ENCODE assay signal across 1 cellular context in genomic region chr11:19970944-19971343, GRCh38.
A peak's percentile ranks its signal among the peaks of the same experiment; 100 is the strongest.
TF ChIP-seq lines count a peak whose summit lies in the region.

No MANE protein-coding gene starts in this region.

TF ChIP-seq in K562, 482 proteins besides CTCF, POLR2A, EP300 and RAD21 (continued from another document):
- TF ChIP-seq SFPQ (IDR thresholded peaks at IDR 0.05; ENCODE audit: low read depth, low read length) (no peak), TEAD4 (IDR thresholded peaks at IDR 0.05; ENCODE audit: low read length) (peak; percentile 37; the same call in 1 of the 2 replicates), TEAD4 (CRISPR knock-in tag; IDR thresholded peaks at IDR 0.05; ENCODE audit: borderline replicate concordance) (no peak), PRDM10 (IDR thresholded peaks at IDR 0.05; ENCODE audit: partially characterized antibody) (no peak), HOXB6 (CRISPR knock-in tag; IDR thresholded peaks at IDR 0.05; ENCODE audit: borderline replicate concordance) (no peak), DEAF1 (CRISPR knock-in tag; IDR thresholded peaks at IDR 0.05) (no peak), ILF3 (IDR thresholded peaks at IDR 0.05; ENCODE audit: borderline replicate concordance) (no peak), MYBL2 (IDR thresholded peaks at IDR 0.05; ENCODE audit: low read depth) (no peak), MYBL2 (CRISPR knock-in tag; IDR thresholded peaks at IDR 0.05; ENCODE audit: borderline replicate concordance) (no peak), RBM15 (IDR thresholded peaks at IDR 0.05; ENCODE audit: insufficient read depth, low read length) (no peak), HMG20B (CRISPR knock-in tag; IDR thresholded peaks at IDR 0.05) (no peak), SMARCA4 (IDR thresholded peaks at IDR 0.05) (0 out of 2 replicates have a peak, but pooled peaks have one; percentile 11), KDM4B (IDR thresholded peaks at IDR 0.05; ENCODE audit: borderline replicate concordance in 2 of 2, low read depth in 1 of 2) (no peak), CBFA2T2 (conservative IDR thresholded peaks at IDR 0.05) (0 out of 2 replicates have a peak, but pooled peaks have one; percentile 28), ZNF274 (IDR thresholded peaks at IDR 0.05; ENCODE audit: borderline replicate concordance, low read depth, low read length) (no peak), MAX (CRISPR knock-in tag; IDR thresholded peaks at IDR 0.05) (0 out of 2 replicates have a peak, but pooled peaks have one; percentile 30), PTTG1 (tag; IDR thresholded peaks at IDR 0.05; ENCODE audit: low read depth) (no peak), RBM14 (IDR thresholded peaks at IDR 0.05; ENCODE audit: borderline replicate concordance, insufficient read depth, low read depth, low read length) (no peak), SMARCE1 (IDR thresholded peaks at IDR 0.05) (no peak), THAP12 (CRISPR knock-in tag; IDR thresholded peaks at IDR 0.05) (no peak), E4F1 (CRISPR knock-in tag; IDR thresholded peaks at IDR 0.05; ENCODE audit: borderline replicate concordance) (no peak), ZNF707 (CRISPR knock-in tag; conservative IDR thresholded peaks at IDR 0.05) (no peak), MNT (conservative IDR thresholded peaks at IDR 0.05) (no peak), ZNF217 (CRISPR knock-in tag; IDR thresholded peaks at IDR 0.05) (no peak), MYC (IDR thresholded peaks at IDR 0.05; ENCODE audit: low read depth, low read length) (no peak), MYC (CRISPR knock-in tag; IDR thresholded peaks at IDR 0.05; ENCODE audit: borderline replicate concordance, low read depth) (no peak)
